ENCODE assay signal across 8 cellular contexts in genomic region chr7:105690286-105690915, GRCh38.
A peak's percentile ranks its signal among the peaks of the same experiment; 100 is the strongest.
DNase-seq lines count a peak whose midpoint lies in the region; ATAC-seq and TF ChIP-seq lines count a peak whose summit lies in the region.

No MANE protein-coding gene starts in this region.

- H3K36me3 ChIP-seq in fibroblast of lung (ENCODE audit: control insufficient read depth, insufficient read depth, low read length), result no peaks in the 10 kb centered on the region
- no peaks in the 10 kb centered on the region for H3K36me3 ChIP-seq in gastrocnemius medialis

- H3K4me3 ChIP-seq in fibroblast of lung (replicated peaks in 1 of 4; ENCODE audit: control extremely low read depth in 1 of 4, insufficient read depth in 1 of 4, low read depth in 3 of 4, low read length in 4 of 4) (peak overlapping the region in 1 of 4 experiments; percentile 81), gastrocnemius medialis (peak overlapping the region; percentile 55 to 77 (median 57))

- TF ChIP-seq POLR2A in gastrocnemius medialis (IDR thresholded peaks at IDR 0.05), result no peak

- ATAC-seq in gastrocnemius medialis (no peak), HG02642 (IDR thresholded peaks at IDR 0.05; ENCODE audit: poor library complexity, unreplicated experiment) (no peak), HG03095 (IDR thresholded peaks at IDR 0.05; ENCODE audit: unreplicated experiment) (no peak)

- H3K27ac ChIP-seq in fibroblast of lung (ENCODE audit: insufficient read depth, low read length) (peak overlapping the region; percentile 41), gastrocnemius medialis (peak overlapping the region; percentile 34 to 78 (median 70))

- TF ChIP-seq CTCF in fibroblast of lung (conservative IDR thresholded peaks at IDR 0.05 in 1 of 2, IDR thresholded peaks at IDR 0.05 in 1 of 2; ENCODE audit: low read depth in 1 of 2, low read length in 2 of 2), result no peak
- TF ChIP-seq CTCF in gastrocnemius medialis (IDR thresholded peaks at IDR 0.05 in 4 of 5, conservative IDR thresholded peaks at IDR 0.05 in 1 of 5), result no peak

- H3K79me2 ChIP-seq in fibroblast of lung (ENCODE audit: control insufficient read depth, insufficient read depth, low read length), result no peaks in the 10 kb centered on the region

- no peak overlapping the region for H3K9ac ChIP-seq in fibroblast of lung (ENCODE audit: insufficient read depth, low read length)

- in situ Hi-C loops in gastrocnemius medialis (cut with MboI; ENCODE audit: low sequenced_read_pairs in 4 of 4), result no loop called here

- no peak overlapping the region for H3K4me2 ChIP-seq in fibroblast of lung (ENCODE audit: extremely low read depth, insufficient read depth, low read length)

- H2AFZ ChIP-seq in fibroblast of lung (ENCODE audit: low read length), result no peak overlapping the region

- peak; percentile 61 for DNase-seq in ELR (ENCODE audit: low read depth)
- DNase-seq in NCI-H82 treated with DMSO at 0.1 percent for 48 hours (lab: John Stamatoyannopoulos, UW; ENCODE audit: unreplicated experiment), result peak; percentile 73
- DNase-seq in fibroblast of lung (ENCODE audit: low read depth in 2 of 2), result peak in 1 of 2 donors; percentile 57
- no peak for DNase-seq in gastrocnemius medialis
- no peak for DNase-seq in SIG-M5 (lab: John Stamatoyannopoulos, UW)
- DNase-seq in stimulated activated CD4-positive, alpha-beta T cell treated with anti-CD3 and anti-CD28 coated beads, Interleukin-4, amount 100 ng/mL, for 24 hours, result no peak

- intact Hi-C loops in gastrocnemius medialis (cut with DNase I; ENCODE audit: low total_unique reads), result no loop called here

- H3K27me3 ChIP-seq in fibroblast of lung (ENCODE audit: control insufficient read depth, insufficient read depth, low read length) (no peaks in the 10 kb centered on the region), gastrocnemius medialis (no peaks in the 10 kb centered on the region)

- peaks cover 4% of the 10 kb centered on the region for H3K4me1 ChIP-seq in fibroblast of lung (ENCODE audit: control insufficient read depth, extremely low read depth, insufficient read depth, low read length)
- H3K4me1 ChIP-seq in gastrocnemius medialis, result peaks cover 5 to 7% of the 10 kb centered on the region in 2 donors

- H3K9me3 ChIP-seq in fibroblast of lung (ENCODE audit: control insufficient read depth, insufficient read depth, low read depth, low read length), result no peaks in the 10 kb centered on the region
- no peaks in the 10 kb centered on the region for H3K9me3 ChIP-seq in gastrocnemius medialis

- no peaks in the 10 kb centered on the region for H4K20me1 ChIP-seq in fibroblast of lung (ENCODE audit: control insufficient read depth, extremely low read depth, insufficient read depth, low read length)

Comparison
In these comparisons a context has a peak if more than half of its experiments do, and no peak if none do; other contexts are left out.
1. DNase-seq: peak in ELR (single experiment) and NCI-H82 treated with DMSO at 0.1 percent for 48 hours (single experiment); none in gastrocnemius medialis (0 of 2), SIG-M5 (single experiment) and stimulated activated CD4-positive, alpha-beta T cell treated with anti-CD3 and anti-CD28 coated beads, Interleukin-4, amount 100 ng/mL, for 24 hours (single experiment).